14 cellular contexts compared by ENCODE assay signal in genomic region chr4:20431422-20432014, GRCh38.
DNase-seq lines count a peak whose midpoint lies in the region; ATAC-seq and TF ChIP-seq lines count a peak whose summit lies in the region.
"Had no signal": no experiment of that assay in that cellular context is flagged by ENCODE, and none has a peak within 500 bp of the region (broad histone marks: within the 10 kb centered on the region; RNA-seq: fewer than 3 reads in every experiment).

No MANE protein-coding gene starts in this region.

- peak overlapping the region; percentile 36 for H2BK120ac ChIP-seq in H9 (ENCODE audit: low read depth, low read length, poor library complexity, severe bottlenecking)

- no CpG with 5 or more reads among the region's 9 CpGs for WGBS in H9 (ENCODE audit: extremely low coverage, insufficient read length, low lambda C conversion rate)
- WGBS in right cardiac atrium: 43% methylated on average over 9 of the region's 9 CpGs
- 85 to 92% methylated on average over 9 of the region's 9 CpGs for WGBS in sigmoid colon, 2 donors

- H4K20me1 ChIP-seq in H9 (ENCODE audit: control insufficient read depth, insufficient read depth, insufficient read length) (no peaks in the 10 kb centered on the region), PC-9 (ENCODE audit: insufficient read depth) (no peaks in the 10 kb centered on the region)

- H3K27ac Mint-ChIP-seq in H9: peak overlapping the region in 1 of 3 experiments; percentile 8; a peak in 1 of 7 replicates
- H3K27ac Mint-ChIP-seq: activated naive CD4-positive, alpha-beta T cell treated with anti-CD3 and anti-CD28 coated beads, Interleukin-2, amount 10 ng/mL, durations not matched to agents 7 days and 5 days had no signal

- H4K5ac ChIP-seq in H9 (ENCODE audit: insufficient read length, low read depth, low read length): no peak overlapping the region

- H3K4me3 Mint-ChIP-seq in H9: no peak overlapping the region
- H3K4me3 Mint-ChIP-seq: activated naive CD4-positive, alpha-beta T cell treated with anti-CD3 and anti-CD28 coated beads, Interleukin-2, amount 10 ng/mL, durations not matched to agents 7 days and 5 days had no signal

- CTCF ChIA-PET in PC-9 (lab: Charles Lee): no interaction called here

- H3K79me2 ChIP-seq in H9 (ENCODE audit: insufficient read depth, low read length) (no peaks in the 10 kb centered on the region), PC-9 (ENCODE audit: low read depth) (no peaks in the 10 kb centered on the region)

- H3K4me1 ChIP-seq in H9 (ENCODE audit: insufficient read depth, low read length) (no peaks in the 10 kb centered on the region), right cardiac atrium (ENCODE audit: control insufficient read depth, insufficient read depth, low read length) (no peaks in the 10 kb centered on the region), sigmoid colon (peaks cover 0 to 64% (median 48%) of the 10 kb centered on the region in 4 donors), PC-9 (replicated peaks; ENCODE audit: insufficient read depth) (no peaks in the 10 kb centered on the region)
- H3K4me1 ChIP-seq: vagina had no signal

- TF ChIP-seq POLR2A in sigmoid colon (IDR thresholded peaks at IDR 0.05): no peak

- H3K23me2 ChIP-seq in H9 (ENCODE audit: insufficient read length, low read depth, low read length, poor library complexity, severe bottlenecking): no peaks in the 10 kb centered on the region

- ATAC-seq in right cardiac atrium: peak; percentile 70 to 80

- H3K4me3 ChIP-seq in coronary artery (peak overlapping the region; percentile 28), right cardiac atrium (ENCODE audit: low read length) (no peak overlapping the region), sigmoid colon (peak overlapping the region in 3 of 4 donors; percentile 3 to 20 (median 9)), PC-9 (no peak overlapping the region)
- H3K4me3 ChIP-seq: SJSA1, vagina had no signal

- no peak for DNase-seq in H9
- DNase-seq in coronary artery (ENCODE audit: low spot score): no peak
- peak in 1 of 3 donors; percentile 72 for DNase-seq in right cardiac atrium
- no peak for DNase-seq in sigmoid colon
- no peak for DNase-seq in NCI-H510A (lab: John Stamatoyannopoulos, UW)
- no peak for DNase-seq in PC-9
- DNase-seq in SW480 (ENCODE audit: low spot score): no peak
- DNase-seq in HUDEP-2 (lab: John Stamatoyannopoulos, UW; ENCODE audit: unreplicated experiment in 76 of 76): no peak
- DNase-seq: activated naive CD4-positive, alpha-beta T cell treated with anti-CD3 and anti-CD28 coated beads, Interleukin-2, amount 10 ng/mL, durations not matched to agents 7 days and 5 days; NK-92 treated with Interleukin-12 subunit alpha and Interleukin-12 subunit beta, amount 100 ng/mL, for 24 hours had no signal

- intact Hi-C loops in right cardiac atrium (cut with DNase I) (no loop called here), sigmoid colon (cut with DNase I) (no loop called here), PC-9 (cut with micrococcal nuclease; ENCODE audit: unreplicated experiment) (no loop called here)

- no peaks in the 10 kb centered on the region for H3K79me1 ChIP-seq in H9 (ENCODE audit: insufficient read depth, low read depth, low read length, poor library complexity, severe bottlenecking)

- no peak overlapping the region for H2BK15ac ChIP-seq in H9 (ENCODE audit: low read depth, low read length)

- TF ChIP-seq EP300 in sigmoid colon (IDR thresholded peaks at IDR 0.05): no peak

- H2AFZ ChIP-seq in H9 (ENCODE audit: low read length) (no peak overlapping the region), PC-9 (no peak overlapping the region)

- H2AK5ac ChIP-seq in H9 (ENCODE audit: insufficient read length, low read length): no peak overlapping the region

- H4K91ac ChIP-seq in H9 (ENCODE audit: insufficient read length, low read depth, low read length): no peak overlapping the region

- H3K9me3 Mint-ChIP-seq in H9: no peaks in the 10 kb centered on the region
- H3K9me3 Mint-ChIP-seq: activated naive CD4-positive, alpha-beta T cell treated with anti-CD3 and anti-CD28 coated beads, Interleukin-2, amount 10 ng/mL, durations not matched to agents 7 days and 5 days had no signal

- H3K9ac ChIP-seq in H9 (ENCODE audit: extremely low read depth, insufficient read length, low read length): no peak overlapping the region

- no peak overlapping the region for H3K23ac ChIP-seq in H9 (ENCODE audit: insufficient read length, low read depth, low read length)

- H3K14ac ChIP-seq in H9 (ENCODE audit: insufficient read depth, low read length): no peak overlapping the region

- POLR2A ChIA-PET in PC-9 (lab: Charles Lee; ENCODE audit: unreplicated experiment): no interaction called here

- H3K9me3 ChIP-seq in H9 (ENCODE audit: control insufficient read depth, low read depth, low read length) (no peaks in the 10 kb centered on the region), right cardiac atrium (ENCODE audit: control insufficient read depth, low read length) (no peaks in the 10 kb centered on the region), sigmoid colon (no peaks in the 10 kb centered on the region), PC-9 (ENCODE audit: insufficient read depth, low read depth) (no peaks in the 10 kb centered on the region)
- H3K9me3 ChIP-seq: neutrophil, SJSA1, vagina had no signal

- no peaks in the 10 kb centered on the region for H3K27me3 Mint-ChIP-seq in H9 (ENCODE audit: low read depth)
- H3K27me3 Mint-ChIP-seq: activated naive CD4-positive, alpha-beta T cell treated with anti-CD3 and anti-CD28 coated beads, Interleukin-2, amount 10 ng/mL, durations not matched to agents 7 days and 5 days had no signal

- no peak overlapping the region for H3K4ac ChIP-seq in H9 (ENCODE audit: low read depth, low read length)

- H2BK12ac ChIP-seq in H9 (ENCODE audit: insufficient read length, low read depth, low read length): no peak overlapping the region

- peak; percentile 34; the same call in 1 of the 3 replicates for TF ChIP-seq CTCF in H9 (conservative IDR thresholded peaks at IDR 0.05)
- no peak for TF ChIP-seq CTCF in coronary artery (IDR thresholded peaks at IDR 0.05)
- no peak for TF ChIP-seq CTCF in sigmoid colon (IDR thresholded peaks at IDR 0.05)
- TF ChIP-seq CTCF in PC-9 (conservative IDR thresholded peaks at IDR 0.05): no peak

- BruUV-seq in PC-9 (replicated peaks; lab: Mats Ljungman, UMichigan): no TSS peak

- H3F3A ChIP-seq in PC-9 (ENCODE audit: insufficient read depth, low read depth): no peaks in the 10 kb centered on the region

- H3K4me1 Mint-ChIP-seq in H9: peaks cover 8 to 11% of the 10 kb centered on the region in 2 experiments
- H3K4me1 Mint-ChIP-seq: activated naive CD4-positive, alpha-beta T cell treated with anti-CD3 and anti-CD28 coated beads, Interleukin-2, amount 10 ng/mL, durations not matched to agents 7 days and 5 days had no signal

- H4K8ac ChIP-seq in H9 (replicated peaks; ENCODE audit: insufficient read length, low read depth, low read length): no peak overlapping the region

- no peak overlapping the region for H3K18ac ChIP-seq in H9 (ENCODE audit: insufficient read length, low read depth, low read length)

- no peak overlapping the region for H3K4me2 ChIP-seq in H9 (ENCODE audit: insufficient read depth, insufficient read length, low read length)
- H3K4me2 ChIP-seq in PC-9: no peak overlapping the region

- H3K36me3 ChIP-seq in sigmoid colon (no peaks in the 10 kb centered on the region), PC-9 (ENCODE audit: low read depth) (no peaks in the 10 kb centered on the region)
- H3K36me3 ChIP-seq: neutrophil, SJSA1, vagina had no signal

- no peaks in the 10 kb centered on the region for H3K36me3 Mint-ChIP-seq in H9 (ENCODE audit: insufficient read depth in 1 of 3, low read depth in 3 of 3)
- H3K36me3 Mint-ChIP-seq: activated naive CD4-positive, alpha-beta T cell treated with anti-CD3 and anti-CD28 coated beads, Interleukin-2, amount 10 ng/mL, durations not matched to agents 7 days and 5 days had no signal

- H3K27ac ChIP-seq in H9 (ENCODE audit: insufficient read length, low read depth, low read length): no peak overlapping the region
- peak overlapping the region in 1 of 2 donors; percentile 56 for H3K27ac ChIP-seq in coronary artery
- no peak overlapping the region for H3K27ac ChIP-seq in right cardiac atrium (ENCODE audit: low read length)
- peak overlapping the region; percentile 58 to 77 (median 71) for H3K27ac ChIP-seq in sigmoid colon
- H3K27ac ChIP-seq in PC-9: no peak overlapping the region
- H3K27ac ChIP-seq: neutrophil, SJSA1, vagina, VCaP had no signal

- no peak overlapping the region for H2BK5ac ChIP-seq in H9 (ENCODE audit: insufficient read length, low read length)

- H3K27me3 ChIP-seq in H9 (ENCODE audit: insufficient read depth, low read length) (no peaks in the 10 kb centered on the region), right cardiac atrium (ENCODE audit: control insufficient read depth, insufficient read depth) (no peaks in the 10 kb centered on the region), sigmoid colon (no peaks in the 10 kb centered on the region), PC-9 (ENCODE audit: insufficient read depth, low read depth) (no peaks in the 10 kb centered on the region)
- H3K27me3 ChIP-seq: SJSA1, vagina had no signal

- H2BK20ac ChIP-seq in H9 (ENCODE audit: low read depth, low read length, poor library complexity, severe bottlenecking): no peak overlapping the region

- H3K56ac ChIP-seq in H9 (ENCODE audit: insufficient read length, low read depth, low read length): no peak overlapping the region

- H3T11ph ChIP-seq in H9 (ENCODE audit: low read length): no peak overlapping the region

- H3K9me2 ChIP-seq in PC-9 (ENCODE audit: insufficient read depth): no peaks in the 10 kb centered on the region

Comparison
In these comparisons a context has a peak if more than half of its experiments do, and no peak if none do; other contexts are left out.
1. H3K27ac ChIP-seq: peak in sigmoid colon (4 of 4); none in H9 (single experiment), right cardiac atrium (single experiment) and PC-9 (single experiment).
2. H3K4me3 ChIP-seq: peak in coronary artery (single experiment) and sigmoid colon (3 of 4); none in right cardiac atrium (single experiment) and PC-9 (single experiment).